In genomic region chr12:31728917-31729640, GRCh38 we compare ENCODE assay signal across 1 cellular context.
TF ChIP-seq lines count a peak whose summit lies in the region.

TSS of gene AMN1 (minus strand) at chr12:31729021. CDS start at chr12:31729008, 13 bp downstream.

TF ChIP-seq in K562, 482 proteins besides CTCF, POLR2A, EP300 and RAD21 (continued from another document and continues in another):
- TF ChIP-seq PRDM10 (IDR thresholded peaks at IDR 0.05; ENCODE audit: partially characterized antibody) = no peak
- peak; percentile 67 for TF ChIP-seq LCOR (CRISPR knock-in tag; IDR thresholded peaks at IDR 0.05)
- peak; percentile 97 for TF ChIP-seq CREB1 (IDR thresholded peaks at IDR 0.05)
- TF ChIP-seq CREB1 (CRISPR knock-in tag; IDR thresholded peaks at IDR 0.05) = peak; percentile 98
- TF ChIP-seq LARP7 (IDR thresholded peaks at IDR 0.05) = 0 out of 2 replicates have a peak, but pooled peaks have one; percentile 37
- no peak for TF ChIP-seq CC2D1A (IDR thresholded peaks at IDR 0.05)
- TF ChIP-seq ZNF699 (CRISPR knock-in tag; IDR thresholded peaks at IDR 0.05; ENCODE audit: insufficient replicate concordance) = no peak
- TF ChIP-seq TCF3 (CRISPR knock-in tag; IDR thresholded peaks at IDR 0.05) = peak; percentile 32
- TF ChIP-seq ZNF639 (CRISPR knock-in tag; conservative IDR thresholded peaks at IDR 0.05 in 1 of 2, IDR thresholded peaks at IDR 0.05 in 1 of 2) = no peak; a peak in 1 of 4 replicates
- no peak for TF ChIP-seq NONO (IDR thresholded peaks at IDR 0.05; ENCODE audit: low read depth in 2 of 2, low read length in 1 of 2)
- TF ChIP-seq NFE2 (IDR thresholded peaks at IDR 0.05; ENCODE audit: low read depth) = 0 out of 2 replicates have a peak, but pooled peaks have one; percentile 25
- no peak for TF ChIP-seq ZNF57 (CRISPR knock-in tag; IDR thresholded peaks at IDR 0.05)
- TF ChIP-seq TAF15 (IDR thresholded peaks at IDR 0.05; ENCODE audit: low read depth, low read length) = no peak
- peak; percentile 60; the same call in 1 of the 2 replicates for TF ChIP-seq ZNF589 (CRISPR knock-in tag; IDR thresholded peaks at IDR 0.05; ENCODE audit: low read depth)
- 0 out of 2 replicates have a peak, but pooled peaks have one; percentile 37 for TF ChIP-seq ZBED1 (IDR thresholded peaks at IDR 0.05)
- TF ChIP-seq ZBTB9 (CRISPR knock-in tag; IDR thresholded peaks at IDR 0.05) = no peak
- no peak for TF ChIP-seq CAMTA2 (CRISPR knock-in tag; conservative IDR thresholded peaks at IDR 0.05)
- 0 out of 2 replicates have a peak, but pooled peaks have one; percentile 26 for TF ChIP-seq MECOM (CRISPR knock-in tag; IDR thresholded peaks at IDR 0.05)
- TF ChIP-seq ZNF717 (CRISPR knock-in tag; IDR thresholded peaks at IDR 0.05) = no peak
- TF ChIP-seq PYGO2 (tag; IDR thresholded peaks at IDR 0.05) = no peak
- no peak for TF ChIP-seq HMBOX1 (IDR thresholded peaks at IDR 0.05)
- no peak for TF ChIP-seq THRA (IDR thresholded peaks at IDR 0.05)
- no peak for TF ChIP-seq MAFF (IDR thresholded peaks at IDR 0.05; ENCODE audit: low read length)
- TF ChIP-seq DACH1 (IDR thresholded peaks at IDR 0.05; ENCODE audit: partially characterized antibody) = peak; percentile 30
- TF ChIP-seq ZBTB34 (CRISPR knock-in tag; IDR thresholded peaks at IDR 0.05) = no peak
- TF ChIP-seq CREBBP (IDR thresholded peaks at IDR 0.05; ENCODE audit: low read depth, low read length) = no peak
- peak; percentile 2; the same call in 1 of the 2 replicates for TF ChIP-seq ZNF395 (CRISPR knock-in tag; IDR thresholded peaks at IDR 0.05)
- TF ChIP-seq CHD7 (IDR thresholded peaks at IDR 0.05; ENCODE audit: low read depth, low read length) = no peak
- TF ChIP-seq SRSF7 (optimal IDR thresholded peaks at IDR 0.05; ENCODE audit: low read depth, low read length) = no peak
- peak; percentile 86 to 89 for TF ChIP-seq MNT (conservative IDR thresholded peaks at IDR 0.05)
- no peak for TF ChIP-seq RBM39 (optimal IDR thresholded peaks at IDR 0.05; ENCODE audit: low read depth, low read length)
- TF ChIP-seq MEF2D (tag; conservative IDR thresholded peaks at IDR 0.05; ENCODE audit: low read depth) = no peak
